ENCODE assay signal across 10 cellular contexts in genomic region chr1:67749263-67749843, GRCh38.
DNase-seq lines count a peak whose midpoint lies in the region; ATAC-seq and TF ChIP-seq lines count a peak whose summit lies in the region.
"Had no signal": no experiment of that assay in that cellular context is flagged by ENCODE, and none has a peak within 500 bp of the region (broad histone marks: within the 10 kb centered on the region; RNA-seq: fewer than 3 reads in every experiment).

No MANE protein-coding gene starts in this region.

- H3K9me2 ChIP-seq in OCI-LY7 (ENCODE audit: insufficient read depth, low read length), result no peaks in the 10 kb centered on the region

- H3K4me1 ChIP-seq in CD8-positive, alpha-beta memory T cell (ENCODE audit: insufficient read depth, low read length), result no peaks in the 10 kb centered on the region
- peaks cover 48% of the 10 kb centered on the region for H3K4me1 ChIP-seq in OCI-LY7 (ENCODE audit: insufficient read depth, low read length, poor library complexity, severe bottlenecking)

- H3K4me3 Mint-ChIP-seq in CD8-positive, alpha-beta memory T cell, result no peak overlapping the region
- H3K4me3 Mint-ChIP-seq in progenitor cell of endocrine pancreas (ENCODE audit: low read depth), result peak overlapping the region; percentile 25

- H3K4me2 ChIP-seq in OCI-LY7 (ENCODE audit: low read length), result peak overlapping the region; percentile 22; the same call in 1 of the 2 replicates

- no TSS peak for BruUV-seq in OCI-LY7 (replicated peaks; lab: Mats Ljungman, UMichigan)

- DNase-seq in CD8-positive, alpha-beta memory T cell, result no peak
- DNase-seq in OCI-LY7 (ENCODE audit: low spot score) (no peak), fibroblast of the aortic adventitia (ENCODE audit: low read depth) (no peak), progenitor cell of endocrine pancreas (ENCODE audit: low spot score, unreplicated experiment) (no peak), NCI-H1092 (lab: John Stamatoyannopoulos, UW) (no peak), DMS153 treated with DMSO at 0.1 percent for 48 hours (lab: John Stamatoyannopoulos, UW; ENCODE audit: unreplicated experiment) (no peak)
- DNase-seq: midbrain, NCI-H1930 had no signal

- H3K79me2 ChIP-seq in OCI-LY7 (ENCODE audit: insufficient read depth, low read depth, low read length), result no peaks in the 10 kb centered on the region

- H3K27ac Mint-ChIP-seq in CD8-positive, alpha-beta memory T cell, result no peak overlapping the region
- peak overlapping the region; percentile 94 for H3K27ac Mint-ChIP-seq in progenitor cell of endocrine pancreas

- peaks cover 7 to 37% of the 10 kb centered on the region in 2 donors for H3K27me3 Mint-ChIP-seq in CD8-positive, alpha-beta memory T cell
- H3K27me3 Mint-ChIP-seq in progenitor cell of endocrine pancreas, result no peaks in the 10 kb centered on the region

- H3K27me3 ChIP-seq in CD8-positive, alpha-beta memory T cell (ENCODE audit: insufficient read depth, low read length, poor library complexity, severe bottlenecking), result no peaks in the 10 kb centered on the region

- H3K36me3 ChIP-seq in CD8-positive, alpha-beta memory T cell (ENCODE audit: insufficient read depth, low read length), result no peaks in the 10 kb centered on the region
- no peaks in the 10 kb centered on the region for H3K36me3 ChIP-seq in OCI-LY7 (ENCODE audit: insufficient read depth, low read length)

- intact Hi-C loops in OCI-LY7 (cut with micrococcal nuclease; ENCODE audit: unreplicated experiment), result no loop called here

- peak overlapping the region; percentile 67 for H2AFZ ChIP-seq in OCI-LY7 (ENCODE audit: low read length)

- peaks cover 0 to 3% (median 0%) of the 10 kb centered on the region in 3 donors for H3K4me1 Mint-ChIP-seq in CD8-positive, alpha-beta memory T cell
- H3K4me1 Mint-ChIP-seq in progenitor cell of endocrine pancreas (ENCODE audit: low read depth), result peaks cover 47% of the 10 kb centered on the region

- H4K20me1 ChIP-seq in OCI-LY7 (ENCODE audit: insufficient read depth, low read length), result no peaks in the 10 kb centered on the region

- CTCF ChIA-PET in CD8-positive, alpha-beta memory T cell (lab: Charles Lee), result interaction anchor here (3.2 kb wide), 1 partner anchor 11 kb away, joined by 11 read pairs; no protein-coding TSS in a partner anchor
- CTCF ChIA-PET in OCI-LY7 (lab: Charles Lee; ENCODE audit: unreplicated experiment), result no interaction called here

- H3K9me3 Mint-ChIP-seq in CD8-positive, alpha-beta memory T cell, result no peaks in the 10 kb centered on the region
- no peaks in the 10 kb centered on the region for H3K9me3 Mint-ChIP-seq in progenitor cell of endocrine pancreas (ENCODE audit: low read depth)

- POLR2A ChIA-PET in CD8-positive, alpha-beta memory T cell (lab: Charles Lee), result no interaction called here
- POLR2A ChIA-PET in OCI-LY7 (lab: Charles Lee), result no interaction called here

- H3K4me3 ChIP-seq in CD8-positive, alpha-beta memory T cell (ENCODE audit: low read length), result no peak overlapping the region
- H3K4me3 ChIP-seq in OCI-LY7 (ENCODE audit: low read depth, low read length, poor library complexity, severe bottlenecking) (no peak overlapping the region), fibroblast of the aortic adventitia (ENCODE audit: low read depth, low read length) (peak overlapping the region; percentile 34)

- peak overlapping the region; percentile 11 for H3K27ac ChIP-seq in CD8-positive, alpha-beta memory T cell (ENCODE audit: low read depth, low read length)
- no peak overlapping the region for H3K27ac ChIP-seq in OCI-LY7 (ENCODE audit: low read depth, low read length, poor library complexity, severe bottlenecking)

- no peaks in the 10 kb centered on the region for H3K36me3 Mint-ChIP-seq in CD8-positive, alpha-beta memory T cell
- no peaks in the 10 kb centered on the region for H3K36me3 Mint-ChIP-seq in progenitor cell of endocrine pancreas (ENCODE audit: insufficient read depth)

- H3K9me3 ChIP-seq in CD8-positive, alpha-beta memory T cell (ENCODE audit: low read length), result no peaks in the 10 kb centered on the region
- H3K9me3 ChIP-seq in OCI-LY7 (ENCODE audit: low read length), result no peaks in the 10 kb centered on the region

- TF ChIP-seq CTCF in OCI-LY7 (conservative IDR thresholded peaks at IDR 0.05; ENCODE audit: low read length) (no peak), fibroblast of the aortic adventitia (IDR thresholded peaks at IDR 0.05; ENCODE audit: insufficient read depth, low read length) (no peak), progenitor cell of endocrine pancreas (IDR thresholded peaks at IDR 0.05; ENCODE audit: unreplicated experiment) (no peak)

- ATAC-seq in GM19351 (IDR thresholded peaks at IDR 0.05; ENCODE audit: unreplicated experiment), result no peak
- ATAC-seq in HG03045 (IDR thresholded peaks at IDR 0.05; ENCODE audit: unreplicated experiment), result no peak
